Comparison of ENCODE assay signal across 8 cellular contexts in the genomic region with DNA sequence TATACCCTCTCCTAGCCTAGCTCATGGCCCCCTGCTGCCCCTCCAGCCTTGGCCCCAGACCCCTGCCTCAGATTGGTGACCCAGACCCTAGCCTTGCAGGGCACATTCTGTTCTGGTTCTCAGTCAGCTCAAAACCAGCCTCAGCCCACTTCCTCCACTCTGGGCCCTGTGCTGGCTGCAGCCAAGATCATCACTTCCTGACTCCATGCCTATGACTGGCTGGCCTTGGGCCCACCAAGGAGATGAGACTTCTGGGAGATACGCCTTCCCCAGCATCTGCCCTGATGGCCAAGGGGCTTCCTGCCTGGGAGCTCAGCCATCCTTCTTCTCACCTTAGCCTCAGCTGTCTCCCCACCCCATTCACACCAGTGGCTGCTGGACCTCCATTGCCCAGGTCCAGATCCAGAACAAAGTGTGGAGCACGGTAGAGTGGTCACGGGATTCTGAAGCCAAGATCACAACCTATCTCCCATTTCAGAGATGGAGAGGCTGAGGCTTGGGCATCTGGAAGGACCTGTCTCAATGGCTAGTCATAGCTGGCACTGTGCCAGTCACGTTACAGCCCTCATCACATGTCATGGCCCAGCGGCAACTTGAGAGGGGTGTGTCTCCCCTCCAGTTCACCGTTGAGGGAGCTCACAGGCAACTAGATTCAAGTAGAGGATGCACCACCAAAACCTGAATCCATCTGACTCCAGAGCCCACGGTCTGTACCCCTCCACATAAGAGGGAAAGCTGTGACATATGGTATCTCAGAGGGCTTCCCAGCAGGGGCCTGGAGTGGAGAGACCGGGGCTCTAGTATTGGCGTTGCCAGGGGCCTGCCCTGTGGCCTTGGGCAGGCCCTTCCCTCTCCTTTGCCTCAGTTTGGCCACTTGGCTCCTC. TPM values are rescaled to one million over a fixed set of nuclear protein-coding genes. Genes with fewer than 3 reads are reported as not detected.
A peak's percentile ranks its signal among the peaks of the same experiment; 100 is the strongest.
DNase-seq lines count a peak whose midpoint lies in the region; ATAC-seq and TF ChIP-seq lines count a peak whose summit lies in the region.

No MANE protein-coding gene starts in this region.

- peak; percentile 66 to 79 (median 72) for ATAC-seq in T-cell (replicated peaks in 1 of 4)
- ATAC-seq in GM19035 (IDR thresholded peaks at IDR 0.05; ENCODE audit: unreplicated experiment) = no peak
- ATAC-seq in GM18505 (IDR thresholded peaks at IDR 0.05; ENCODE audit: unreplicated experiment) = no peak
- no peak for ATAC-seq in GM19328 (IDR thresholded peaks at IDR 0.05; ENCODE audit: unreplicated experiment)

- no peaks in the 10 kb centered on the region for H3K27me3 Mint-ChIP-seq in T-cell

- CTCF ChIA-PET in HEK293 (lab: Yijun Ruan, JAX) = interaction anchor here (0.7 to 1.2 kb wide), 4 partner anchors 31 to 88 kb away, joined by 3 read pairs; no protein-coding TSS in a partner anchor
- CTCF ChIA-PET in T-cell (lab: Charles Lee) = interaction anchor here in 1 of 2 donors (0.7 kb wide), 1 partner anchor 49 kb away, joined by 3 read pairs; a partner anchor contains a TSS

- H3K4me1 Mint-ChIP-seq in T-cell = peaks cover 18 to 21% (median 20%) of the 10 kb centered on the region in 3 donors

- POLR2A ChIA-PET in HEK293 (lab: Yijun Ruan, JAX) (interaction anchor here (1.1 kb wide), 1 partner anchor 7 kb away, joined by 4 read pairs; no protein-coding TSS in a partner anchor), T-cell (lab: Charles Lee) (interaction anchor here in 1 of 2 donors (0.6 kb wide), 1 partner anchor 12 kb away, joined by 3 read pairs; no protein-coding TSS in a partner anchor)

- H3K4me3 Mint-ChIP-seq in T-cell = peak overlapping the region in 1 of 3 donors; percentile 62

- DNase-seq in AG20443 (ENCODE audit: low spot score) = peak; percentile 56
- peak in 8 of 34 experiments; percentile 5 to 24 (median 8) for DNase-seq in T-cell
- DNase-seq in fibroblast of pulmonary artery (ENCODE audit: low read depth) = peak; percentile 54
- DNase-seq in stimulated activated CD8-positive, alpha-beta memory T cell treated with anti-CD3 and anti-CD28 coated beads, Interleukin-4, amount 100 ng/mL, for 48 hours = peak; percentile 47

- no peaks in the 10 kb centered on the region for H3K4me1 ChIP-seq in HEK293 (ENCODE audit: control insufficient read depth, insufficient read depth, low read length)

- no peaks in the 10 kb centered on the region for H3K9me3 Mint-ChIP-seq in T-cell

- TF ChIP-seq CTCF in HEK293 (tag by site-specific recombination; IDR thresholded peaks at IDR 0.05) (no peak), fibroblast of pulmonary artery (IDR thresholded peaks at IDR 0.05; ENCODE audit: low read length, missing control alignments) (no peak)

- H3K36me3 Mint-ChIP-seq in T-cell = peaks cover 8% of the 10 kb centered on the region

- no peaks in the 10 kb centered on the region for H3K9me3 ChIP-seq in HEK293 (ENCODE audit: control insufficient read depth, insufficient read depth, low read depth, low read length)

- no peak overlapping the region for H3K27ac ChIP-seq in HEK293 (ENCODE audit: extremely low read depth, low read depth, low read length)

- H3K4me3 ChIP-seq in HEK293 (ENCODE audit: low read depth, low read length) (no peak overlapping the region), fibroblast of pulmonary artery (replicated peaks; ENCODE audit: low read depth, low read length) (no peak overlapping the region)

- H3K36me3 ChIP-seq in HEK293 (ENCODE audit: control insufficient read depth in 2 of 2, insufficient read depth in 1 of 2, low read length in 2 of 2) = no peaks in the 10 kb centered on the region

- TF ChIP-seq POLR2A in GM18505 (IDR thresholded peaks at IDR 0.05; ENCODE audit: borderline replicate concordance, extremely low read depth, insufficient read depth, insufficient read length) = no peak

- peak overlapping the region; percentile 84 to 93 for H3K27ac Mint-ChIP-seq in T-cell

TF ChIP-seq in HEK293, 187 proteins besides CTCF, POLR2A, EP300 and RAD21 (continues in another document):
- TF ChIP-seq ZNF660 (tag by site-specific recombination; IDR thresholded peaks at IDR 0.05) (peak; percentile 78), KLF9 (tag by site-specific recombination; IDR thresholded peaks at IDR 0.05; ENCODE audit: low read depth) (peak; percentile 66; the same call in 1 of the 2 replicates), ZNF654 (tag by site-specific recombination; IDR thresholded peaks at IDR 0.05; ENCODE audit: low read depth) (no peak), ZNF521 (tag by site-specific recombination; IDR thresholded peaks at IDR 0.05) (no peak), ZNF610 (tag by site-specific recombination; IDR thresholded peaks at IDR 0.05; ENCODE audit: borderline replicate concordance) (no peak), ZNF433 (tag by site-specific recombination; IDR thresholded peaks at IDR 0.05; ENCODE audit: low read depth) (no peak), ZNF302 (tag by site-specific recombination; IDR thresholded peaks at IDR 0.05; ENCODE audit: low read depth) (no peak), ZNF157 (tag by site-specific recombination; IDR thresholded peaks at IDR 0.05) (no peak), ZNF221 (tag by site-specific recombination; IDR thresholded peaks at IDR 0.05; ENCODE audit: borderline replicate concordance) (no peak), ZBTB1 (tag by site-specific recombination; IDR thresholded peaks at IDR 0.05) (no peak), ZNF174 (tag by site-specific recombination; IDR thresholded peaks at IDR 0.05) (no peak), KLF10 (tag by site-specific recombination; IDR thresholded peaks at IDR 0.05) (peak; percentile 66), ZNF112 (tag by site-specific recombination; IDR thresholded peaks at IDR 0.05) (0 out of 2 replicates have a peak, but pooled peaks have one; percentile 43), ZNF548 (tag by site-specific recombination; IDR thresholded peaks at IDR 0.05) (no peak), ZNF23 (tag by site-specific recombination; IDR thresholded peaks at IDR 0.05; ENCODE audit: borderline replicate concordance) (no peak), ZNF544 (tag by site-specific recombination; IDR thresholded peaks at IDR 0.05) (peak; percentile 67; the same call in 1 of the 2 replicates)
- TF ChIP-seq, protein P1, sequence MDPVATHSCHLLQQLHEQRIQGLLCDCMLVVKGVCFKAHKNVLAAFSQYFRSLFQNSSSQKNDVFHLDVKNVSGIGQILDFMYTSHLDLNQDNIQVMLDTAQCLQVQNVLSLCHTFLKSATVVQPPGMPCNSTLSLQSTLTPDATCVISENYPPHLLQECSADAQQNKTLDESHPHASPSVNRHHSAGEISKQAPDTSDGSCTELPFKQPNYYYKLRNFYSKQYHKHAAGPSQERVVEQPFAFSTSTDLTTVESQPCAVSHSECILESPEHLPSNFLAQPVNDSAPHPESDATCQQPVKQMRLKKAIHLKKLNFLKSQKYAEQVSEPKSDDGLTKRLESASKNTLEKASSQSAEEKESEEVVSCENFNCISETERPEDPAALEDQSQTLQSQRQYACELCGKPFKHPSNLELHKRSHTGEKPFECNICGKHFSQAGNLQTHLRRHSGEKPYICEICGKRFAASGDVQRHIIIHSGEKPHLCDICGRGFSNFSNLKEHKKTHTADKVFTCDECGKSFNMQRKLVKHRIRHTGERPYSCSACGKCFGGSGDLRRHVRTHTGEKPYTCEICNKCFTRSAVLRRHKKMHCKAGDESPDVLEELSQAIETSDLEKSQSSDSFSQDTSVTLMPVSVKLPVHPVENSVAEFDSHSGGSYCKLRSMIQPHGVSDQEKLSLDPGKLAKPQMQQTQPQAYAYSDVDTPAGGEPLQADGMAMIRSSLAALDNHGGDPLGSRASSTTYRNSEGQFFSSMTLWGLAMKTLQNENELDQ (tag by site-specific recombination; IDR thresholded peaks at IDR 0.05; ENCODE audit: low read depth) = no peak
- TF ChIP-seq, protein P2, sequence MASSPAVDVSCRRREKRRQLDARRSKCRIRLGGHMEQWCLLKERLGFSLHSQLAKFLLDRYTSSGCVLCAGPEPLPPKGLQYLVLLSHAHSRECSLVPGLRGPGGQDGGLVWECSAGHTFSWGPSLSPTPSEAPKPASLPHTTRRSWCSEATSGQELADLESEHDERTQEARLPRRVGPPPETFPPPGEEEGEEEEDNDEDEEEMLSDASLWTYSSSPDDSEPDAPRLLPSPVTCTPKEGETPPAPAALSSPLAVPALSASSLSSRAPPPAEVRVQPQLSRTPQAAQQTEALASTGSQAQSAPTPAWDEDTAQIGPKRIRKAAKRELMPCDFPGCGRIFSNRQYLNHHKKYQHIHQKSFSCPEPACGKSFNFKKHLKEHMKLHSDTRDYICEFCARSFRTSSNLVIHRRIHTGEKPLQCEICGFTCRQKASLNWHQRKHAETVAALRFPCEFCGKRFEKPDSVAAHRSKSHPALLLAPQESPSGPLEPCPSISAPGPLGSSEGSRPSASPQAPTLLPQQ (tag by site-specific recombination; IDR thresholded peaks at IDR 0.05) = no peak
- TF ChIP-seq, protein P3, sequence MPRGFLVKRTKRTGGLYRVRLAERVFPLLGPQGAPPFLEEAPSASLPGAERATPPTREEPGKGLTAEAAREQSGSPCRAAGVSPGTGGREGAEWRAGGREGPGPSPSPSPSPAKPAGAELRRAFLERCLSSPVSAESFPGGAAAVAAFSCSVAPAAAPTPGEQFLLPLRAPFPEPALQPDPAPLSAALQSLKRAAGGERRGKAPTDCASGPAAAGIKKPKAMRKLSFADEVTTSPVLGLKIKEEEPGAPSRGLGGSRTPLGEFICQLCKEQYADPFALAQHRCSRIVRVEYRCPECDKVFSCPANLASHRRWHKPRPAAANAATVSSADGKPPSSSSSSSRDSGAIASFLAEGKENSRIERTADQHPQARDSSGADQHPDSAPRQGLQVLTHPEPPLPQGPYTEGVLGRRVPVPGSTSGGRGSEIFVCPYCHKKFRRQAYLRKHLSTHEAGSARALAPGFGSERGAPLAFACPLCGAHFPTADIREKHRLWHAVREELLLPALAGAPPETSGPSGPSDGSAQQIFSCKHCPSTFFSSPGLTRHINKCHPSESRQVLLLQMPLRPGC (tag by site-specific recombination; IDR thresholded peaks at IDR 0.05) = no peak
- TF ChIP-seq, protein P4, sequence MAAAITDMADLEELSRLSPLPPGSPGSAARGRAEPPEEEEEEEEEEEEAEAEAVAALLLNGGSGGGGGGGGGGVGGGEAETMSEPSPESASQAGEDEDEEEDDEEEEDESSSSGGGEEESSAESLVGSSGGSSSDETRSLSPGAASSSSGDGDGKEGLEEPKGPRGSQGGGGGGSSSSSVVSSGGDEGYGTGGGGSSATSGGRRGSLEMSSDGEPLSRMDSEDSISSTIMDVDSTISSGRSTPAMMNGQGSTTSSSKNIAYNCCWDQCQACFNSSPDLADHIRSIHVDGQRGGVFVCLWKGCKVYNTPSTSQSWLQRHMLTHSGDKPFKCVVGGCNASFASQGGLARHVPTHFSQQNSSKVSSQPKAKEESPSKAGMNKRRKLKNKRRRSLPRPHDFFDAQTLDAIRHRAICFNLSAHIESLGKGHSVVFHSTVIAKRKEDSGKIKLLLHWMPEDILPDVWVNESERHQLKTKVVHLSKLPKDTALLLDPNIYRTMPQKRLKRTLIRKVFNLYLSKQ (tag by site-specific recombination; IDR thresholded peaks at IDR 0.05; ENCODE audit: borderline replicate concordance) = no peak

RNA-seq across cellular contexts. Expression of a gene that starts 43.0 kb away (rescaled TPM):
- total RNA-seq in T-cell = 1 to 10 TPM in 4 of 5 donors, under 1 TPM in 1; 0.33 to 2.9 (median 1.5) TPM

RNA-seq across cellular contexts. Expression of a gene that starts 49.7 kb away (rescaled TPM):
- total RNA-seq in T-cell = 10 to 100 TPM; 31.4 to 81.3 (median 70.9) TPM

Comparison
In these comparisons a context has a peak if more than half of its experiments do, and no peak if none do; other contexts are left out.
1. ATAC-seq: peak in T-cell (4 of 4); none in GM19035 (single experiment), GM18505 (single experiment) and GM19328 (single experiment).